Comparison of ENCODE assay signal across 24 cellular contexts in the genomic region with DNA sequence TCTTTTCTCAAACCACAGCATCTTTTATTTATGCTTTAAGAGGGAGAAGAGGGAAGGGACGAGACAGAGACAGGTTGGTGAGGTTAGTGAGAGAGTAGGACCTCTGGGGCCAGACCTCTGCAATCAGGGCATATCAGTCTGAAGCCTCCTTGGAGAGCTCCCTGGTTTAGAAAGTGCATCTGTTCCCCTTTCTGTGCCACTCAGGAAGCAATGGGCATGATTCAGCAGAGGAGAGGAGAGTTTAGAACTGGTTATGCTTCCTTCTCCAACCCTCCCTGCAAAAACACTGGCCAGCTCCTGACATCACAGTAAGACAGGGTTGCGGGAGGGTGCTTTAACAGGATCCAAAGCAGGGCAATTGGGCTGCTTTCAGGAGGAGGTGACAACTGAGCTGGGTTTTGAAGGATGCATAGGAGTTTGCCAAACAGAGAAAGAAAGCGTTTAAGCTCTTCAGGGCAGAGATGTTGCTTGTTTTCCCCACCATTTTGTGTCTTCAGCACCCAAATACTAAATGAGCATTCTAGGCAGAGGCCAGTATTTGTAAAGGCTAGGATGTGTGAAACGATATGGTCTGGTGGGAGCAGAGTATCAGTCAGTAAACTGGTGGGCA. TPM values are rescaled to one million over a fixed set of nuclear protein-coding genes. Genes with fewer than 3 reads are reported as not detected.
DNase-seq lines count a peak whose midpoint lies in the region; ATAC-seq, FAIRE-seq and TF ChIP-seq lines count a peak whose summit lies in the region.
"Had no signal": no experiment of that assay in that cellular context is flagged by ENCODE, and none has a peak within 500 bp of the region (broad histone marks: within the 10 kb centered on the region; RNA-seq: fewer than 3 reads in every experiment).

No MANE protein-coding gene starts in this region.

- DNase-seq in HepG2 (ENCODE audit: low spot score) (no peak), right lobe of liver (no peak), Panc1 (ENCODE audit: low read depth, low spot score) (no peak), dorsolateral prefrontal cortex (no peak), type B pancreatic cell (ENCODE audit: extremely low spot score, unreplicated experiment) (no peak), NCI-H146 treated with DMSO at 0.1 percent for 48 hours (lab: John Stamatoyannopoulos, UW; ENCODE audit: unreplicated experiment) (no peak), HEK293T (ENCODE audit: extremely low spot score) (no peak)
- DNase-seq: activated CD4-positive, alpha-beta T cell treated with anti-CD3 and anti-CD28 coated beads for 1 hour; activated naive CD8-positive, alpha-beta T cell treated with anti-CD3 and anti-CD28 coated beads, Interleukin-2, amount 10 ng/mL, durations not matched to agents 7 days and 5 days; C1 segment of cervical spinal cord; cortex of kidney; DMS 273 treated with DMSO at 0.1 percent for 48 hours; foreskin fibroblast; hypothalamus; kidney; NCI-H2029; NCI-H446; nephron progenitor cell had no signal

- peak overlapping the region; percentile 55 for H3K4me3 Mint-ChIP-seq in type B pancreatic cell
- H3K4me3 Mint-ChIP-seq: activated naive CD8-positive, alpha-beta T cell treated with anti-CD3 and anti-CD28 coated beads, Interleukin-2, amount 10 ng/mL, durations not matched to agents 7 days and 5 days; brain; nephron progenitor cell had no signal

- H3K4me3 ChIP-seq in HepG2 (replicated peaks in 1 of 3; ENCODE audit: insufficient read depth in 1 of 3, low read depth in 2 of 3, low read length in 3 of 3) (no peak overlapping the region), right lobe of liver (no peak overlapping the region), Panc1 (ENCODE audit: low read depth in 2 of 2, low read length in 2 of 2) (no peak overlapping the region), dorsolateral prefrontal cortex (no peak overlapping the region)
- H3K4me3 ChIP-seq: smooth muscle cell had no signal

- TF ChIP-seq EP300 in HepG2 (IDR thresholded peaks at IDR 0.05; ENCODE audit: low read depth in 2 of 2, low read length in 2 of 2) (no peak), HepG2 (CRISPR knock-in tag; IDR thresholded peaks at IDR 0.05; ENCODE audit: borderline replicate concordance) (no peak)

- no peak overlapping the region for H3K9ac ChIP-seq in HepG2 (ENCODE audit: insufficient read depth, low read depth, low read length)

- WGBS in HepG2 (ENCODE audit: low lambda C conversion rate) = 97% methylated on average over 4 of the region's 4 CpGs
- WGBS in right lobe of liver (ENCODE audit: insufficient coverage, low coverage, low lambda C conversion rate, missing lambda C conversion rate) = 85% methylated on average over 4 of the region's 4 CpGs

- TF ChIP-seq RAD21 in HepG2 (CRISPR knock-in tag; IDR thresholded peaks at IDR 0.05) = no peak

- intact Hi-C loops in HepG2 (cut with micrococcal nuclease; ENCODE audit: unreplicated experiment) (no loop called here), right lobe of liver (cut with DNase I) (no loop called here), Panc1 (cut with micrococcal nuclease; ENCODE audit: unreplicated experiment) (no loop called here), dorsolateral prefrontal cortex (cut with DNase I) (no loop called here)

- peaks cover 29% of the 10 kb centered on the region for H3K4me1 Mint-ChIP-seq in type B pancreatic cell (ENCODE audit: unreplicated experiment)

- no peak overlapping the region for H3K4me2 ChIP-seq in HepG2 (ENCODE audit: low read depth, low read length)
- H3K4me2 ChIP-seq: smooth muscle cell had no signal

- no peak for TF ChIP-seq CTCF in HepG2 (CRISPR knock-in tag; IDR thresholded peaks at IDR 0.05)
- no peak for TF ChIP-seq CTCF in right lobe of liver (IDR thresholded peaks at IDR 0.05)
- TF ChIP-seq CTCF in Panc1 (IDR thresholded peaks at IDR 0.05) = no peak
- no peak for TF ChIP-seq CTCF in dorsolateral prefrontal cortex (IDR thresholded peaks at IDR 0.05 in 54 of 56, conservative IDR thresholded peaks at IDR 0.05 in 2 of 56; ENCODE audit: low read depth in 1 of 56, partially characterized antibody in 56 of 56)
- no peak for TF ChIP-seq CTCF in type B pancreatic cell (conservative IDR thresholded peaks at IDR 0.05)

- peaks cover 31% of the 10 kb centered on the region for H3K79me2 ChIP-seq in HepG2 (ENCODE audit: insufficient read depth, low read length)

- POLR2A ChIA-PET in HepG2 (lab: Yijun Ruan, JAX) = no interaction called here
- POLR2A ChIA-PET in Panc1 (lab: Charles Lee) = interaction anchor here (0.7 kb wide), 1 partner anchor 11 kb away, joined by 4 read pairs; no protein-coding TSS in a partner anchor
- POLR2A ChIA-PET in HEK293T (lab: Yijun Ruan, JAX) = interaction anchor here (1.0 to 1.1 kb wide), 2 partner anchors 236 to 299 kb away, joined by 3 to 4 read pairs; partner anchors contain the start of genes ELAVL1 and TIMM44

- H3K9me3 Mint-ChIP-seq in type B pancreatic cell = peaks cover 6% of the 10 kb centered on the region

- H2AFZ ChIP-seq in HepG2 (ENCODE audit: low read length) = no peak overlapping the region

- no peaks in the 10 kb centered on the region for H3K27me3 Mint-ChIP-seq in type B pancreatic cell
- H3K27me3 Mint-ChIP-seq: brain had no signal

- CTCF ChIA-PET in HepG2 (lab: Yijun Ruan, JAX; ENCODE audit: low intra/inter-chr PET ratio, low total read pairs) (no interaction called here), Panc1 (lab: Charles Lee) (no interaction called here), HEK293T (lab: Yijun Ruan, JAX) (interaction anchor here (0.6 kb wide), 1 partner anchor 304 kb away, joined by 3 read pairs; no protein-coding TSS in a partner anchor)

- in situ Hi-C loops in HepG2 (cut with HindIII; ENCODE audit: extremely low pct_ligation_motif_present, low pct_unique_long_range_greater_than_20kb) (no loop called here), Panc1 (cut with HindIII; ENCODE audit: low pct_unique_long_range_greater_than_20kb, low sequenced_read_pairs) (no loop called here)

- FAIRE-seq in HepG2 (lab: Jason Lieb, UNC) = no peak
- FAIRE-seq: G401.6, H54, kidney had no signal

- H3K27me3 ChIP-seq in HepG2 (ENCODE audit: control insufficient read depth in 1 of 2, insufficient read depth in 2 of 2, low read length in 2 of 2) (no peaks in the 10 kb centered on the region), right lobe of liver (no peaks in the 10 kb centered on the region), Panc1 (ENCODE audit: control insufficient read depth, insufficient read depth, low read length) (no peaks in the 10 kb centered on the region), dorsolateral prefrontal cortex (no peaks in the 10 kb centered on the region)

- BruUV-seq in HepG2 (replicated peaks; lab: Mats Ljungman, UMichigan) (no TSS peak), Panc1 (replicated peaks; lab: Mats Ljungman, UMichigan) (no TSS peak)

- TF ChIP-seq POLR2A in HepG2 (IDR thresholded peaks at IDR 0.05; ENCODE audit: insufficient read depth in 1 of 2, low read depth in 2 of 2, low read length in 2 of 2) (no peak), right lobe of liver (IDR thresholded peaks at IDR 0.05) (no peak)

- ATAC-seq in HepG2 (no peak), right lobe of liver (no peak), Panc1 (0 out of 2 replicates have a peak, but pooled peaks have one; percentile 46), GM19351 (IDR thresholded peaks at IDR 0.05; ENCODE audit: unreplicated experiment) (no peak)
- ATAC-seq: Right ventricle myocardium inferior had no signal

- no peaks in the 10 kb centered on the region for H4K20me1 ChIP-seq in HepG2 (ENCODE audit: insufficient read depth, low read length)

- H3K27ac Mint-ChIP-seq in type B pancreatic cell = no peak overlapping the region
- H3K27ac Mint-ChIP-seq: activated naive CD8-positive, alpha-beta T cell treated with anti-CD3 and anti-CD28 coated beads, Interleukin-2, amount 10 ng/mL, durations not matched to agents 7 days and 5 days; nephron progenitor cell had no signal

- peaks cover 83% of the 10 kb centered on the region for H3K4me1 ChIP-seq in HepG2 (ENCODE audit: insufficient read depth, low read length)
- peaks cover 0 to 36% (median 12%) of the 10 kb centered on the region in 4 donors for H3K4me1 ChIP-seq in right lobe of liver
- peaks cover 9% of the 10 kb centered on the region for H3K4me1 ChIP-seq in Panc1 (ENCODE audit: control insufficient read depth, insufficient read depth, low read length)

- H3K36me3 ChIP-seq in HepG2 (replicated peaks in 1 of 2; ENCODE audit: control insufficient read depth in 1 of 2, insufficient read depth in 2 of 2, low read length in 2 of 2) = peaks cover 9 to 29% of the 10 kb centered on the region in 2 experiments
- no peaks in the 10 kb centered on the region for H3K36me3 ChIP-seq in right lobe of liver
- no peaks in the 10 kb centered on the region for H3K36me3 ChIP-seq in Panc1 (ENCODE audit: control insufficient read depth, insufficient read depth, low read length)

- peaks cover 24% of the 10 kb centered on the region for H3K36me3 Mint-ChIP-seq in type B pancreatic cell

- no peaks in the 10 kb centered on the region for H3K9me3 ChIP-seq in HepG2 (ENCODE audit: low read length)
- no peaks in the 10 kb centered on the region for H3K9me3 ChIP-seq in right lobe of liver
- no peaks in the 10 kb centered on the region for H3K9me3 ChIP-seq in Panc1 (ENCODE audit: control insufficient read depth, insufficient read depth, low read depth, low read length)

- H3K27ac ChIP-seq in HepG2 (ENCODE audit: extremely low read length, insufficient read depth, low read length) (peak overlapping the region; percentile 29), right lobe of liver (no peak overlapping the region), Panc1 (ENCODE audit: low read length) (no peak overlapping the region), dorsolateral prefrontal cortex (peak overlapping the region in 37 of 59 donors; percentile 10 to 98 (median 94))

RNA-seq across cellular contexts. Expression of gene CERS4, which starts 33.1 kb away (rescaled TPM):
- total RNA-seq in HepG2 (2016; rRNA removed; fragmentation: Illumina TruSeq; extraction: Trizol) (47.4 and 83.5 TPM in 2 replicates), right lobe of liver (10 to 100 TPM; 38.6 to 75.4 (median 58.3) TPM), Panc1 (2021; ENCODE audit: unreplicated experiment) (11.6 TPM), dorsolateral prefrontal cortex (100 to 1,000 TPM in 54 of 120 experiments, 10 to 100 TPM in 66; 53.5 to 155 (median 97.3) TPM), type B pancreatic cell (ENCODE audit: low replicate concordance) (52.8 and 56.3 TPM in 2 replicates)
- total RNA-seq in HepG2 (2016; cell fraction: cytosol; rRNA removed; fragmentation: Illumina TruSeq; extraction: Trizol; ENCODE audit: low read depth) = 54.7 and 67.0 TPM in 2 replicates
- total RNA-seq in HepG2 (2016; cell fraction: insoluble cytoplasmic fraction; rRNA removed; fragmentation: Illumina TruSeq; extraction: Trizol) = 42.9 and 82.5 TPM in 2 replicates
- total RNA-seq in HepG2 (2016; cell fraction: membrane; rRNA removed; fragmentation: Illumina TruSeq; extraction: Trizol) = 68.0 and 79.4 TPM in 2 replicates
- 76.2 and 78.4 TPM in 2 replicates for total RNA-seq in HepG2 (2016; cell fraction: nucleus; rRNA removed; fragmentation: Illumina TruSeq; extraction: Trizol)
- 74.7 and 97.6 TPM in 2 replicates for polyA plus RNA-seq in HepG2 (2011; rRNA removed)
- 78.3 and 82.4 TPM in 2 replicates for polyA plus RNA-seq in HepG2 (2011; cell fraction: cytosol; rRNA removed)
- polyA plus RNA-seq in HepG2 (2011; cell fraction: nucleus; rRNA removed) = 83.2 and 92.3 TPM in 2 replicates
- polyA plus RNA-seq in HepG2 (2012) = 34.1 and 40.8 TPM in 2 replicates
- 47.5 and 59.8 TPM in 2 replicates for polyA plus RNA-seq in HepG2 (2016; cell fraction: cytosol; fragmentation: Illumina TruSeq; extraction: Trizol; ENCODE audit: low read depth)
- 44.2 and 45.5 TPM in 2 replicates for polyA plus RNA-seq in HepG2 (2016; cell fraction: insoluble cytoplasmic fraction; fragmentation: Illumina TruSeq; extraction: Trizol; ENCODE audit: low read depth)
- 53.9 and 57.1 TPM in 2 replicates for polyA plus RNA-seq in HepG2 (2016; cell fraction: membrane; fragmentation: Illumina TruSeq; extraction: Trizol; ENCODE audit: low read depth)
- 122 and 128 TPM in 2 replicates for polyA plus RNA-seq in HepG2 (2016; cell fraction: nucleus; fragmentation: Illumina TruSeq; extraction: Trizol; ENCODE audit: insufficient read depth, low read depth)
- polyA minus RNA-seq in HepG2 (2011; rRNA and poly(A)+ RNA removed; ENCODE audit: low replicate concordance) = 0.19 and 131 TPM in 2 replicates
- polyA minus RNA-seq in HepG2 (2011; cell fraction: cytosol; rRNA and poly(A)+ RNA removed) = 24.3 and 31.5 TPM in 2 replicates
- polyA minus RNA-seq in HepG2 (2011; cell fraction: nucleus; rRNA and poly(A)+ RNA removed) = 20.2 and 23.6 TPM in 2 replicates
- 20.8 TPM for polyA plus RNA-seq in Panc1 (2012; ENCODE audit: insufficient read length)

Comparison
In these comparisons a context has a peak if more than half of its experiments do, and no peak if none do; other contexts are left out.
1. H3K27ac ChIP-seq: peak in HepG2 (single experiment) and dorsolateral prefrontal cortex (37 of 59); none in right lobe of liver (0 of 3) and Panc1 (single experiment).